In genomic region chr7:30175171-30175570, GRCh38 we compare ENCODE assay signal across 22 cellular contexts. TPM values are rescaled to one million over a fixed set of nuclear protein-coding genes. Genes with fewer than 3 reads are reported as not detected.
DNase-seq lines count a peak whose midpoint lies in the region; ATAC-seq and TF ChIP-seq lines count a peak whose summit lies in the region.
"Had no signal": no experiment of that assay in that cellular context is flagged by ENCODE, and none has a peak within 500 bp of the region (broad histone marks: within the 10 kb centered on the region; RNA-seq: fewer than 3 reads in every experiment).

No MANE protein-coding gene starts in this region.

- H3K4me3 ChIP-seq in SK-N-MC (peak overlapping the region; percentile 64), psoas muscle (no peak overlapping the region)
- H3K4me3 ChIP-seq: lower lobe of right lung, sigmoid colon, vagina had no signal

- H3K9me3 ChIP-seq in SK-N-MC (ENCODE audit: low read depth, low read length): no peaks in the 10 kb centered on the region
- H3K9me3 ChIP-seq in psoas muscle: no peaks in the 10 kb centered on the region
- H3K9me3 ChIP-seq: lower lobe of right lung, sigmoid colon, vagina had no signal

- intact Hi-C loops in psoas muscle (cut with DNase I): no loop called here

- ATAC-seq in psoas muscle: no peak
- no peak for ATAC-seq in GM21447 (IDR thresholded peaks at IDR 0.05; ENCODE audit: unreplicated experiment)
- ATAC-seq in HG03342 (IDR thresholded peaks at IDR 0.05; ENCODE audit: unreplicated experiment): no peak
- no peak for ATAC-seq in HG03442 (IDR thresholded peaks at IDR 0.05; ENCODE audit: unreplicated experiment)
- ATAC-seq: activated CD8-positive, alpha-beta memory T cell treated with anti-CD3 and anti-CD28 coated beads, Interleukin-2, amount 10 ng/mL, durations not matched to agents 7 days and 5 days; HepG2; lower lobe of right lung; T-helper 17 cell had no signal

- no peak overlapping the region for H3K9ac ChIP-seq in SK-N-MC (ENCODE audit: insufficient read length)

- 32 to 36% (median 34%) methylated on average over 4 of the region's 4 CpGs for WGBS in psoas muscle, 3 donors

- H3K36me3 ChIP-seq in SK-N-MC (ENCODE audit: insufficient read depth, low read length): no peaks in the 10 kb centered on the region
- H3K36me3 ChIP-seq in psoas muscle (ENCODE audit: insufficient read depth in 1 of 2, low read depth in 1 of 2): no peaks in the 10 kb centered on the region
- H3K36me3 ChIP-seq: lower lobe of right lung, sigmoid colon, vagina had no signal

- no peak for TF ChIP-seq CTCF in psoas muscle (IDR thresholded peaks at IDR 0.05)

- H3K27me3 ChIP-seq in psoas muscle (ENCODE audit: insufficient read depth in 3 of 3, low read length in 2 of 3): no peaks in the 10 kb centered on the region
- H3K27me3 ChIP-seq: sigmoid colon, vagina had no signal

- peaks cover 86% of the 10 kb centered on the region for H3K4me1 ChIP-seq in psoas muscle

- H3K27ac ChIP-seq in SK-N-MC (peak overlapping the region; percentile 89), psoas muscle (peak overlapping the region; percentile 87)
- H3K27ac ChIP-seq: HL-60, lower lobe of right lung, vagina had no signal

- DNase-seq in COLO829 (ENCODE audit: low spot score) (peak; percentile 40), GM03348 (ENCODE audit: low spot score) (peak; percentile 18), SK-N-MC (ENCODE audit: low read depth, low spot score) (peak; percentile 32), psoas muscle (no peak)
- DNase-seq: activated CD4-positive, alpha-beta T cell treated with anti-CD3 and anti-CD28 coated beads, Interleukin-2, amount 10 ng/mL, durations not matched to agents 7 days and 5 days; activated CD8-positive, alpha-beta memory T cell treated with anti-CD3 and anti-CD28 coated beads, Interleukin-2, amount 10 ng/mL, durations not matched to agents 7 days and 5 days; aorta; CD4-positive, alpha-beta memory T cell; DND-41; effector CD8-positive, alpha-beta T cell; erythroblast; islet precursor cell; lower lobe of right lung; NCI-H1417 treated with DMSO at 0.1 percent for 48 hours; sigmoid colon; T-helper 17 cell had no signal

RNA-seq across cellular contexts. Expression of gene MTURN, which starts 40.4 kb away (rescaled TPM):
- total RNA-seq in psoas muscle: 10 to 100 TPM; 17.6 to 68.6 (median 36.9) TPM
- polyA plus RNA-seq in psoas muscle: 10 to 100 TPM in 2 of 3 donors, 1 to 10 TPM in 1; 7.1 to 12.5 (median 10.2) TPM

Comparison
In these comparisons a context has a peak if more than half of its experiments do, and no peak if none do; other contexts are left out.
1. DNase-seq: peak in COLO829 (single experiment), GM03348 (single experiment) and SK-N-MC (single experiment); none in psoas muscle (0 of 2).